ENCODE assay signal across 8 cellular contexts in the genomic region with DNA sequence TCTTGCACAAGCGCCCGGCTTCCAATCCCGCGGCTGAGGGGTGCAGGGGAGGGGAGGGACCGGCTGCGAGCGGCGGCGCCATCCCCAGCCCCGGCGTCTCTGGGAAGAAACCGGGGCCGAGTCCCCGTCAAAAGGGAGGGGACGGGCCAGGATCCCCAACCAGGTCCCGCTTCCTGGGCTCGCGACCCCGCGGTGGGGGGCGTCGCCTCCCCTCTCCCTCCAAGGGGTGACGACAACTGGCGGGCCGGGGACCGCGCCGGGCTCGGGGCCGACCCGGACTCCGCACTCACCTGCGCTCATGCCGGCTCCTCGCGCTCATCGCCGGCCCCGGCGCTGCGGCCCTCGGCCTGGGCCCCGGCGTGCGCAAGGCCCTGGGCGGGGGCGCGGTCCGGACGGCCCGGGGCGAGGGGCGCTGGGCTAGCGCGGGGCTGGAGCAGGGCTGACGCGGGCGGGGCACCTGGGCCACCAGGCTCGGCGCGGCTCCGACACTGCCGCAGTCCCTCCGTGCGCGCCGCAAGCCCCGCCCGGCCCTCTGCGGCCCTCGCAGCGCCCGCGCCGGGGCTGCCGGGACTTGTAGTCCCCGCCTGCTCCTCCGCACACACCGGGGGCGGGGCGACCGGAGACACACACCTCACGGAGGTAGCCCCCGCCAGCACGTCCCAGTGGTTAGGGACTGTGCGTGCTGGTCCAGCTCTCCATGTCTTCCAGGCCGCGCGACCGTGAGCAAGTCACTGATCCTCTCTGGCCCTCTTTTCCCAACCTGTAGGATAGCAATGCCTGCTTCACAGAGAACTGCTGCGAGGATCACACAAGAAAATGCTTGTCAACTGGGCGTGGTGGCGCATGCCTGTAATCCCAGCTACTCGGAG. TPM values are rescaled to one million over a fixed set of nuclear protein-coding genes. Genes with fewer than 3 reads are reported as not detected.
DNase-seq lines count a peak whose midpoint lies in the region; ATAC-seq and TF ChIP-seq lines count a peak whose summit lies in the region.

A gene with protein sequence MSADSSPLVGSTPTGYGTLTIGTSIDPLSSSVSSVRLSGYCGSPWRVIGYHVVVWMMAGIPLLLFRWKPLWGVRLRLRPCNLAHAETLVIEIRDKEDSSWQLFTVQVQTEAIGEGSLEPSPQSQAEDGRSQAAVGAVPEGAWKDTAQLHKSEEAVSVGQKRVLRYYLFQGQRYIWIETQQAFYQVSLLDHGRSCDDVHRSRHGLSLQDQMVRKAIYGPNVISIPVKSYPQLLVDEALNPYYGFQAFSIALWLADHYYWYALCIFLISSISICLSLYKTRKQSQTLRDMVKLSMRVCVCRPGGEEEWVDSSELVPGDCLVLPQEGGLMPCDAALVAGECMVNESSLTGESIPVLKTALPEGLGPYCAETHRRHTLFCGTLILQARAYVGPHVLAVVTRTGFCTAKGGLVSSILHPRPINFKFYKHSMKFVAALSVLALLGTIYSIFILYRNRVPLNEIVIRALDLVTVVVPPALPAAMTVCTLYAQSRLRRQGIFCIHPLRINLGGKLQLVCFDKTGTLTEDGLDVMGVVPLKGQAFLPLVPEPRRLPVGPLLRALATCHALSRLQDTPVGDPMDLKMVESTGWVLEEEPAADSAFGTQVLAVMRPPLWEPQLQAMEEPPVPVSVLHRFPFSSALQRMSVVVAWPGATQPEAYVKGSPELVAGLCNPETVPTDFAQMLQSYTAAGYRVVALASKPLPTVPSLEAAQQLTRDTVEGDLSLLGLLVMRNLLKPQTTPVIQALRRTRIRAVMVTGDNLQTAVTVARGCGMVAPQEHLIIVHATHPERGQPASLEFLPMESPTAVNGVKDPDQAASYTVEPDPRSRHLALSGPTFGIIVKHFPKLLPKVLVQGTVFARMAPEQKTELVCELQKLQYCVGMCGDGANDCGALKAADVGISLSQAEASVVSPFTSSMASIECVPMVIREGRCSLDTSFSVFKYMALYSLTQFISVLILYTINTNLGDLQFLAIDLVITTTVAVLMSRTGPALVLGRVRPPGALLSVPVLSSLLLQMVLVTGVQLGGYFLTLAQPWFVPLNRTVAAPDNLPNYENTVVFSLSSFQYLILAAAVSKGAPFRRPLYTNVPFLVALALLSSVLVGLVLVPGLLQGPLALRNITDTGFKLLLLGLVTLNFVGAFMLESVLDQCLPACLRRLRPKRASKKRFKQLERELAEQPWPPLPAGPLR (minus strand): TSS at position 490 of the 869 bp plus-strand sequence. CDS start 190 bp downstream, at position 300.

- H3K27me3 ChIP-seq in liver (ENCODE audit: control insufficient read depth in 4 of 4, insufficient read depth in 4 of 4, low read length in 3 of 4): no peaks in the 10 kb centered on the region

- no peaks in the 10 kb centered on the region for H3K9me3 ChIP-seq in liver (ENCODE audit: control insufficient read depth in 4 of 4, low read length in 3 of 4)

- no peak for TF ChIP-seq RAD21 in liver (IDR thresholded peaks at IDR 0.05)

- H3K36me3 ChIP-seq in liver (ENCODE audit: control insufficient read depth in 4 of 4, insufficient read depth in 3 of 4, low read depth in 1 of 4, low read length in 3 of 4): no peaks in the 10 kb centered on the region

- no peak within 1 kb of the TSS for H3K9ac ChIP-seq in liver (ENCODE audit: low read depth in 1 of 2, low read length in 2 of 2)

- H3K4me3 ChIP-seq in AG09309 (ENCODE audit: control insufficient read depth, low read depth, low read length) (peak within 1 kb of the TSS; percentile 80), liver (ENCODE audit: low read depth in 1 of 3, low read length in 3 of 3) (peak within 1 kb of the TSS; percentile 21 to 92 (median 79))

- no peak within 1 kb of the TSS for H3K27ac ChIP-seq in liver (ENCODE audit: low read depth in 1 of 2, low read length in 2 of 2)

- 2% methylated on average over 94 of the region's 94 CpGs for WGBS in liver

- DNase-seq in AG09309 (ENCODE audit: low read depth): no peak
- DNase-seq in NCI-H510A treated with DMSO at 0.1 percent for 48 hours (lab: John Stamatoyannopoulos, UW): peak; percentile 62
- DNase-seq in activated CD4-positive, alpha-beta T cell treated with anti-CD3 and anti-CD28 coated beads, Interleukin-2, amount 50 U/mL, for 48 hours: peak; percentile 81 to 85
- peak; percentile 36 to 80 for DNase-seq in dermis microvascular lymphatic vessel endothelial cell (ENCODE audit: low read depth in 2 of 2)
- peak; percentile 82 for DNase-seq in stimulated activated CD4-positive, alpha-beta T cell treated with anti-CD3 and anti-CD28 coated beads, Interleukin-4, amount 100 ng/mL, for 24 hours

- H3K4me1 ChIP-seq in liver (ENCODE audit: control insufficient read depth in 4 of 4, insufficient read depth in 4 of 4, low read length in 3 of 4): peaks cover 8 to 21% (median 17%) of the 10 kb centered on the region in 4 donors

- ATAC-seq in GM19025 (IDR thresholded peaks at IDR 0.05; ENCODE audit: low read depth, unreplicated experiment) (peak; percentile 95), HG03342 (IDR thresholded peaks at IDR 0.05; ENCODE audit: unreplicated experiment) (peak; percentile 84)

- no peak for TF ChIP-seq CTCF in AG09309 (IDR thresholded peaks at IDR 0.05; ENCODE audit: control insufficient read depth, insufficient read depth, low read depth, low read length, missing control alignments)
- TF ChIP-seq CTCF in liver (IDR thresholded peaks at IDR 0.05; ENCODE audit: low read depth, low read length, missing input control): no peak

TF ChIP-seq in liver, 16 proteins besides CTCF, POLR2A, EP300 and RAD21:
- TF ChIP-seq EGR1 (IDR thresholded peaks at IDR 0.05; ENCODE audit: low read depth in 2 of 2) (no peak), TAF1 (conservative IDR thresholded peaks at IDR 0.05) (no peak), SP1 (IDR thresholded peaks at IDR 0.05) (no peak), FOXA2 (IDR thresholded peaks at IDR 0.05) (no peak), HNF4G (IDR thresholded peaks at IDR 0.05) (no peak), JUND (IDR thresholded peaks at IDR 0.05) (no peak), HNF4A (conservative IDR thresholded peaks at IDR 0.05) (no peak), RXRA (IDR thresholded peaks at IDR 0.05) (no peak), FOXA1 (IDR thresholded peaks at IDR 0.05) (no peak), GABPA (IDR thresholded peaks at IDR 0.05 in 1 of 2, conservative IDR thresholded peaks at IDR 0.05 in 1 of 2) (no peak)
- TF ChIP-seq, protein P1, sequence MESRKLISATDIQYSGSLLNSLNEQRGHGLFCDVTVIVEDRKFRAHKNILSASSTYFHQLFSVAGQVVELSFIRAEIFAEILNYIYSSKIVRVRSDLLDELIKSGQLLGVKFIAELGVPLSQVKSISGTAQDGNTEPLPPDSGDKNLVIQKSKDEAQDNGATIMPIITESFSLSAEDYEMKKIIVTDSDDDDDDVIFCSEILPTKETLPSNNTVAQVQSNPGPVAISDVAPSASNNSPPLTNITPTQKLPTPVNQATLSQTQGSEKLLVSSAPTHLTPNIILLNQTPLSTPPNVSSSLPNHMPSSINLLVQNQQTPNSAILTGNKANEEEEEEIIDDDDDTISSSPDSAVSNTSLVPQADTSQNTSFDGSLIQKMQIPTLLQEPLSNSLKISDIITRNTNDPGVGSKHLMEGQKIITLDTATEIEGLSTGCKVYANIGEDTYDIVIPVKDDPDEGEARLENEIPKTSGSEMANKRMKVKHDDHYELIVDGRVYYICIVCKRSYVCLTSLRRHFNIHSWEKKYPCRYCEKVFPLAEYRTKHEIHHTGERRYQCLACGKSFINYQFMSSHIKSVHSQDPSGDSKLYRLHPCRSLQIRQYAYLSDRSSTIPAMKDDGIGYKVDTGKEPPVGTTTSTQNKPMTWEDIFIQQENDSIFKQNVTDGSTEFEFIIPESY (IDR thresholded peaks at IDR 0.05): no peak
- TF ChIP-seq, protein P2, sequence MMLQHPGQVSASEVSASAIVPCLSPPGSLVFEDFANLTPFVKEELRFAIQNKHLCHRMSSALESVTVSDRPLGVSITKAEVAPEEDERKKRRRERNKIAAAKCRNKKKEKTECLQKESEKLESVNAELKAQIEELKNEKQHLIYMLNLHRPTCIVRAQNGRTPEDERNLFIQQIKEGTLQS (IDR thresholded peaks at IDR 0.05): no peak
- TF ChIP-seq, protein P3, sequence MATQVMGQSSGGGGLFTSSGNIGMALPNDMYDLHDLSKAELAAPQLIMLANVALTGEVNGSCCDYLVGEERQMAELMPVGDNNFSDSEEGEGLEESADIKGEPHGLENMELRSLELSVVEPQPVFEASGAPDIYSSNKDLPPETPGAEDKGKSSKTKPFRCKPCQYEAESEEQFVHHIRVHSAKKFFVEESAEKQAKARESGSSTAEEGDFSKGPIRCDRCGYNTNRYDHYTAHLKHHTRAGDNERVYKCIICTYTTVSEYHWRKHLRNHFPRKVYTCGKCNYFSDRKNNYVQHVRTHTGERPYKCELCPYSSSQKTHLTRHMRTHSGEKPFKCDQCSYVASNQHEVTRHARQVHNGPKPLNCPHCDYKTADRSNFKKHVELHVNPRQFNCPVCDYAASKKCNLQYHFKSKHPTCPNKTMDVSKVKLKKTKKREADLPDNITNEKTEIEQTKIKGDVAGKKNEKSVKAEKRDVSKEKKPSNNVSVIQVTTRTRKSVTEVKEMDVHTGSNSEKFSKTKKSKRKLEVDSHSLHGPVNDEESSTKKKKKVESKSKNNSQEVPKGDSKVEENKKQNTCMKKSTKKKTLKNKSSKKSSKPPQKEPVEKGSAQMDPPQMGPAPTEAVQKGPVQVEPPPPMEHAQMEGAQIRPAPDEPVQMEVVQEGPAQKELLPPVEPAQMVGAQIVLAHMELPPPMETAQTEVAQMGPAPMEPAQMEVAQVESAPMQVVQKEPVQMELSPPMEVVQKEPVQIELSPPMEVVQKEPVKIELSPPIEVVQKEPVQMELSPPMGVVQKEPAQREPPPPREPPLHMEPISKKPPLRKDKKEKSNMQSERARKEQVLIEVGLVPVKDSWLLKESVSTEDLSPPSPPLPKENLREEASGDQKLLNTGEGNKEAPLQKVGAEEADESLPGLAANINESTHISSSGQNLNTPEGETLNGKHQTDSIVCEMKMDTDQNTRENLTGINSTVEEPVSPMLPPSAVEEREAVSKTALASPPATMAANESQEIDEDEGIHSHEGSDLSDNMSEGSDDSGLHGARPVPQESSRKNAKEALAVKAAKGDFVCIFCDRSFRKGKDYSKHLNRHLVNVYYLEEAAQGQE (IDR thresholded peaks at IDR 0.05): no peak

RNA-seq across cellular contexts. Expression of the gene that starts here (rescaled TPM):
- 25.0 and 55.6 TPM in 2 replicates for total RNA-seq in dermis microvascular lymphatic vessel endothelial cell
- 10 to 100 TPM in 1 of 2 donors, 1 to 10 TPM in 1; 9.9 to 12.2 TPM for total RNA-seq in liver
- polyA plus RNA-seq in liver: 1 to 10 TPM; 2.4 to 6.3 TPM
